ENCODE assay signal across 17 cellular contexts in the genomic region with DNA sequence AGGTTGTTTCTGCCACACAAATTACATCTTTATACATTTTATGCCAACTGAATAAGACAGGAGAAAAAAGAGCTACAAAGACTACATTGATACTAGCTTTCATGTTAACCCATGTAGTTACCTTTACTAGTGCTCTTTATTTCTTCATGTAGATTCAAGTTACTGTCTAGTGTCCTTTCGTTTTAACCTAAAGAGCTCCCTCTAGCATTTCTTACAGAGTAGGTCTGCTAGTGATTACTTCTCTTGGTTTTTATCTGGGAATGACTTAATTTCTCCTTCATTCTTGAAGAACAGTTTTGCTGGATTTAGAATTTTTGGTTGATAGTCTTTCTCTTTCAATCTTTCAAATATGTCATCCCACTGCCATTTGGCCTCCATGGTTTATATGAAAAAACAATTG. TPM values are rescaled to one million over a fixed set of nuclear protein-coding genes. Genes with fewer than 3 reads are reported as not detected.
A peak's percentile ranks its signal among the peaks of the same experiment; 100 is the strongest.
DNase-seq lines count a peak whose midpoint lies in the region; ATAC-seq and TF ChIP-seq lines count a peak whose summit lies in the region.
"Had no signal": no experiment of that assay in that cellular context is flagged by ENCODE, and none has a peak within 500 bp of the region (broad histone marks: within the 10 kb centered on the region; RNA-seq: fewer than 3 reads in every experiment).

No MANE protein-coding gene starts in this region.

- POLR2A ChIA-PET in PC-9 (lab: Charles Lee; ENCODE audit: unreplicated experiment) = no interaction called here
- POLR2A ChIA-PET in T-cell (lab: Charles Lee) = no interaction called here

- no peak overlapping the region for H3K27ac Mint-ChIP-seq in T-cell
- no peak overlapping the region for H3K27ac Mint-ChIP-seq in stimulated activated memory B cell treated with anti-CD40 and anti-IgM and Interleukin-4, amounts not matched to agents 10 μg/mL and 1 μg/mL and 100 μg/mL, for 72 hours
- H3K27ac Mint-ChIP-seq: dendritic cell treated with granulocyte-macrophage colony-stimulating factor and Interleukin-4, amounts not matched to agents 40 ng/mL and 50 ng/mL, for 4 days; naive thymus-derived CD4-positive, alpha-beta T cell had no signal

- no peaks in the 10 kb centered on the region for H4K20me1 ChIP-seq in PC-9 (ENCODE audit: insufficient read depth)

- peaks cover 33% of the 10 kb centered on the region for H3K27me3 ChIP-seq in PC-9 (ENCODE audit: insufficient read depth, low read depth)

- no peak overlapping the region for H3K4me3 ChIP-seq in PC-9
- H3K4me3 ChIP-seq: psoas muscle, SK-N-MC had no signal

- H3K27ac ChIP-seq in C4-2B (no peak overlapping the region), PC-9 (no peak overlapping the region)
- H3K27ac ChIP-seq: psoas muscle, SK-N-MC had no signal

- H3K9me3 ChIP-seq in PC-9 (ENCODE audit: insufficient read depth, low read depth) = peaks cover 10% of the 10 kb centered on the region

- H3K79me2 ChIP-seq in PC-9 (ENCODE audit: low read depth) = no peaks in the 10 kb centered on the region

- CTCF ChIA-PET in PC-9 (lab: Charles Lee) (no interaction called here), T-cell (lab: Charles Lee) (no interaction called here)

- H3K9me3 Mint-ChIP-seq in T-cell = peaks cover 4 to 19% (median 6%) of the 10 kb centered on the region in 3 donors
- peaks cover 17% of the 10 kb centered on the region for H3K9me3 Mint-ChIP-seq in stimulated activated memory B cell treated with anti-CD40 and anti-IgM and Interleukin-4, amounts not matched to agents 10 μg/mL and 1 μg/mL and 100 μg/mL, for 72 hours

- TF ChIP-seq CTCF in C4-2B (conservative IDR thresholded peaks at IDR 0.05) (peak; percentile 27), PC-9 (conservative IDR thresholded peaks at IDR 0.05) (peak; percentile 36; the same call in 1 of the 2 replicates)

- peaks cover 23 to 27% of the 10 kb centered on the region in 2 donors for H3K27me3 Mint-ChIP-seq in T-cell
- H3K27me3 Mint-ChIP-seq in stimulated activated memory B cell treated with anti-CD40 and anti-IgM and Interleukin-4, amounts not matched to agents 10 μg/mL and 1 μg/mL and 100 μg/mL, for 72 hours = peaks cover 19% of the 10 kb centered on the region

- H3K4me1 ChIP-seq in PC-9 (replicated peaks; ENCODE audit: insufficient read depth) = peaks cover 7% of the 10 kb centered on the region
- H3K4me1 ChIP-seq: psoas muscle had no signal

- H3F3A ChIP-seq in PC-9 (ENCODE audit: insufficient read depth, low read depth) = peaks cover 17% of the 10 kb centered on the region; the same call in 1 of the 2 replicates

- no TSS peak for BruUV-seq in PC-9 (replicated peaks; lab: Mats Ljungman, UMichigan)

- no peak overlapping the region for H3K4me2 ChIP-seq in PC-9

- H3K36me3 ChIP-seq in PC-9 (ENCODE audit: low read depth) = no peaks in the 10 kb centered on the region

- intact Hi-C loops in PC-9 (cut with micrococcal nuclease; ENCODE audit: unreplicated experiment) = no loop called here

- DNase-seq in HCEC 1CT (peak; percentile 38), PC-9 (no peak), fibroblast of peridontal ligament (ENCODE audit: extremely low read depth) (peak; percentile 27), T-cell (no peak), putamen (ENCODE audit: low spot score) (no peak)
- DNase-seq: anterior cingulate cortex; EL; KG1; left ventricle myocardium superior; naive thymus-derived CD4-positive, alpha-beta T cell; NCI-H1930; psoas muscle had no signal

- no peaks in the 10 kb centered on the region for H3K9me2 ChIP-seq in PC-9 (ENCODE audit: insufficient read depth)

- no peak overlapping the region for H2AFZ ChIP-seq in PC-9

- no peaks in the 10 kb centered on the region for H3K36me3 Mint-ChIP-seq in T-cell
- H3K36me3 Mint-ChIP-seq in stimulated activated memory B cell treated with anti-CD40 and anti-IgM and Interleukin-4, amounts not matched to agents 10 μg/mL and 1 μg/mL and 100 μg/mL, for 72 hours = peaks cover 6% of the 10 kb centered on the region

- H3K4me3 Mint-ChIP-seq in T-cell = no peak overlapping the region
- no peak overlapping the region for H3K4me3 Mint-ChIP-seq in stimulated activated memory B cell treated with anti-CD40 and anti-IgM and Interleukin-4, amounts not matched to agents 10 μg/mL and 1 μg/mL and 100 μg/mL, for 72 hours
- H3K4me3 Mint-ChIP-seq: dendritic cell treated with granulocyte-macrophage colony-stimulating factor and Interleukin-4, amounts not matched to agents 40 ng/mL and 50 ng/mL, for 4 days; naive thymus-derived CD4-positive, alpha-beta T cell had no signal

- no peak for ATAC-seq in HG03521 (IDR thresholded peaks at IDR 0.05; ENCODE audit: unreplicated experiment)
- no peak for ATAC-seq in T-cell (replicated peaks in 1 of 4)
- no peak for ATAC-seq in stimulated activated memory B cell treated with anti-CD40 and anti-IgM and Interleukin-4, amounts not matched to agents 10 μg/mL and 1 μg/mL and 100 μg/mL, for 72 hours
- ATAC-seq: left ventricle myocardium superior; naive thymus-derived CD4-positive, alpha-beta T cell; psoas muscle had no signal

- no peaks in the 10 kb centered on the region for H3K4me1 Mint-ChIP-seq in T-cell
- no peaks in the 10 kb centered on the region for H3K4me1 Mint-ChIP-seq in stimulated activated memory B cell treated with anti-CD40 and anti-IgM and Interleukin-4, amounts not matched to agents 10 μg/mL and 1 μg/mL and 100 μg/mL, for 72 hours

RNA-seq across cellular contexts. Expression of gene NOP56, which starts 21.2 kb away (rescaled TPM):
- total RNA-seq in PC-9 (2021) (194 and 210 TPM in 2 replicates), T-cell (100 to 1,000 TPM; 243 to 279 (median 270) TPM)

RNA-seq across cellular contexts. Expression of gene IDH3B, which starts 32.8 kb away (rescaled TPM):
- total RNA-seq in PC-9 (2021) (130 and 144 TPM in 2 replicates), T-cell (100 to 1,000 TPM; 101 to 147 (median 117) TPM)

Comparison
In these comparisons a context has a peak if more than half of its experiments do, and no peak if none do; other contexts are left out.
1. DNase-seq: peak in HCEC 1CT (single experiment) and fibroblast of peridontal ligament (single experiment); none in PC-9 (0 of 2), T-cell (0 of 34) and putamen (single experiment).